ENCODE assay signal across 1 cellular context in genomic region chr10:11611248-11612003, GRCh38.
TF ChIP-seq lines count a peak whose summit lies in the region.

Gene USP6NL (minus strand): TSS chr10:11611650. CDS start chr10:11597634, 14,016 bp downstream.

TF ChIP-seq in HepG2, 621 proteins besides CTCF, POLR2A, EP300 and RAD21 (continued from another document and continues in another):
- TF ChIP-seq ZNF281 (CRISPR knock-in tag; IDR thresholded peaks at IDR 0.05; ENCODE audit: borderline replicate concordance) (no peak), ZBED4 (CRISPR knock-in tag; IDR thresholded peaks at IDR 0.05; ENCODE audit: borderline replicate concordance) (no peak), ZNF646 (CRISPR knock-in tag; IDR thresholded peaks at IDR 0.05) (no peak), GPN1 (CRISPR knock-in tag; IDR thresholded peaks at IDR 0.05; ENCODE audit: borderline replicate concordance) (no peak), GRHL1 (CRISPR knock-in tag; conservative IDR thresholded peaks at IDR 0.05) (no peak), ELF1 (CRISPR knock-in tag; IDR thresholded peaks at IDR 0.05) (peak; percentile 82), ZFP90 (CRISPR knock-in tag; IDR thresholded peaks at IDR 0.05; ENCODE audit: borderline replicate concordance) (peak; percentile 46; the same call in 1 of the 2 replicates), ZNF501 (CRISPR knock-in tag; IDR thresholded peaks at IDR 0.05) (peak; percentile 53; the same call in 1 of the 2 replicates), AGO1 (IDR thresholded peaks at IDR 0.05; ENCODE audit: low read depth, low read length, poor library complexity, severe bottlenecking) (no peak), ZNF768 (CRISPR knock-in tag; IDR thresholded peaks at IDR 0.05) (no peak), MYNN (CRISPR knock-in tag; IDR thresholded peaks at IDR 0.05; ENCODE audit: low read depth) (no peak), ZNF782 (CRISPR knock-in tag; IDR thresholded peaks at IDR 0.05; ENCODE audit: borderline replicate concordance) (no peak), ZBTB37 (CRISPR knock-in tag; IDR thresholded peaks at IDR 0.05) (no peak), ZFAT (CRISPR knock-in tag; conservative IDR thresholded peaks at IDR 0.05) (no peak), NR0B2 (CRISPR knock-in tag; IDR thresholded peaks at IDR 0.05) (no peak), GABPA (IDR thresholded peaks at IDR 0.05; ENCODE audit: low read depth, low read length) (no peak), GABPA (CRISPR knock-in tag; IDR thresholded peaks at IDR 0.05; ENCODE audit: low read depth) (no peak), ZNF335 (CRISPR knock-in tag; IDR thresholded peaks at IDR 0.05) (no peak), NFE2L2 (IDR thresholded peaks at IDR 0.05; ENCODE audit: low read length) (no peak), SRY (CRISPR knock-in tag; IDR thresholded peaks at IDR 0.05) (no peak; the same call in 1 of the 2 replicates), ZNF331 (CRISPR knock-in tag; IDR thresholded peaks at IDR 0.05) (no peak), ZNF282 (IDR thresholded peaks at IDR 0.05; ENCODE audit: partially characterized antibody) (no peak), GLI4 (CRISPR knock-in tag; IDR thresholded peaks at IDR 0.05; ENCODE audit: borderline replicate concordance) (no peak), NFKBIZ (CRISPR knock-in tag; IDR thresholded peaks at IDR 0.05) (no peak), THYN1 (CRISPR knock-in tag; IDR thresholded peaks at IDR 0.05; ENCODE audit: borderline replicate concordance, low read depth) (no peak), BRF2 (CRISPR knock-in tag; IDR thresholded peaks at IDR 0.05) (0 out of 2 replicates have a peak, but pooled peaks have one; percentile 2), ZNF552 (CRISPR knock-in tag; IDR thresholded peaks at IDR 0.05; ENCODE audit: borderline replicate concordance) (no peak), ZFP91 (CRISPR knock-in tag; IDR thresholded peaks at IDR 0.05; ENCODE audit: borderline replicate concordance) (peak; percentile 1; the same call in 1 of the 2 replicates), ETS1 (CRISPR knock-in tag; IDR thresholded peaks at IDR 0.05) (no peak), TRIM22 (IDR thresholded peaks at IDR 0.05) (no peak), ZNF547 (CRISPR knock-in tag; IDR thresholded peaks at IDR 0.05) (0 out of 2 replicates have a peak, but pooled peaks have one; percentile 38), ZNF17 (CRISPR knock-in tag; IDR thresholded peaks at IDR 0.05) (no peak), ZNF460 (CRISPR knock-in tag; IDR thresholded peaks at IDR 0.05; ENCODE audit: borderline replicate concordance) (no peak), RBM22 (optimal IDR thresholded peaks at IDR 0.05; ENCODE audit: low read length) (no peak), MBNL3 (CRISPR knock-in tag; conservative IDR thresholded peaks at IDR 0.05) (no peak), NCOA5 (CRISPR knock-in tag; IDR thresholded peaks at IDR 0.05) (no peak)
